ENCODE assay signal across 30 cellular contexts in the genomic region with DNA sequence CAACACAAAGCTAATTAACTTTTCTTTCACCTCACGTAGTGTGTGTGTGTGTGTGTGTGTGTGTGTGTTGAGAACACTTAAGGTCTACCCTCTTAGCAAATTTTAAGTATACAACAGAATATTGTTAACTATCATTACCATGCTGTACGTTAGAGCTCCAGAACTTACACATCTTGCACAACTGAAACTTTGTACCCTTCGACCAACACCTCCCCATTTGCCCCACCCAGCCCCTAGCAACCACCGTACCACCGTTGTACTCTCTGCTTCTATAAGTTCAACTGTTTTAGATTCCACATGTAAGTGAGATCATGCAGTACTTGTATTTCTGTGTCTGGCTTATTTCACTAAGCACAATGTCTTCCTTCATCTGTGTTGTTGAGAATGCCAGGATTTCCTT.
"Had no signal": no experiment of that assay in that cellular context is flagged by ENCODE, and none has a peak within 500 bp of the region (broad histone marks: within the 10 kb centered on the region; RNA-seq: fewer than 3 reads in every experiment).

No MANE protein-coding gene starts in this region.

- H3K4me3 Mint-ChIP-seq: naive B cell; naive thymus-derived CD8-positive, alpha-beta T cell; natural killer cell treated with Interleukin-12 subunit alpha and Interleukin-12 subunit beta and Interleukin-15 and Interleukin-18, amount 100 ng/mL, for 72 hours; nephron progenitor cell; neural crest cell; stimulated activated effector memory CD8-positive, alpha-beta T cell treated with anti-CD3 and anti-CD28 coated beads, Interleukin-12 subunit alpha, Interleukin-12 subunit beta, amount 100 ng/mL, for 72 hours; stimulated activated naive B cell treated with anti-CD40 and anti-IgM and Interleukin-4, amounts not matched to agents 10 μg/mL and 1 μg/mL and 100 μg/mL, for 72 hours; stimulated activated naive CD8-positive, alpha-beta T cell treated with anti-CD3 and anti-CD28 coated beads, Interleukin-15, Interleukin-2, amounts not matched to agents 100 ng/mL and 50 ng/mL, for 24 hours had no signal

- H3K4me1 ChIP-seq: parathyroid adenoma, stomach, thyroid gland, tibial nerve, upper lobe of left lung, vagina had no signal

- H3K4me3 ChIP-seq: ovary, skin epidermis, stomach, thoracic aorta, thyroid gland, tibial nerve, upper lobe of left lung, vagina had no signal

- DNase-seq: naive B cell; naive thymus-derived CD8-positive, alpha-beta T cell; nephron progenitor cell; nucleus accumbens; ovary; posterior cingulate gyrus; retina; right cardiac atrium; stimulated activated CD4-positive, alpha-beta T cell treated with anti-CD3 and anti-CD28 coated beads, Interleukin-15, amount 100 ng/mL, for 24 hours; stimulated activated CD4-positive, alpha-beta T cell treated with anti-CD3 and anti-CD28 coated beads, Interleukin-2, amount 100 ng/mL, for 24 hours; stimulated activated CD4-positive, alpha-beta T cell treated with anti-CD3 and anti-CD28 coated beads, Interleukin-2, amount 100 ng/mL, for 48 hours; stimulated activated CD4-positive, alpha-beta T cell treated with anti-CD3 and anti-CD28 coated beads, Interleukin-4, amount 100 ng/mL, for 24 hours; stimulated activated naive B cell treated with anti-CD40 and anti-IgM and Interleukin-4, amounts not matched to agents 10 μg/mL and 1 μg/mL and 100 μg/mL, for 72 hours; stimulated activated naive CD4-positive, alpha-beta T cell treated with Interleukin-2 at 50 U/mL for 16 hours; stomach; thyroid gland; trophoblast cell; upper lobe of left lung had no signal

- H3K36me3 Mint-ChIP-seq: stimulated activated effector memory CD8-positive, alpha-beta T cell treated with anti-CD3 and anti-CD28 coated beads, Interleukin-12 subunit alpha, Interleukin-12 subunit beta, amount 100 ng/mL, for 72 hours; stimulated activated naive B cell treated with anti-CD40 and anti-IgM and Interleukin-4, amounts not matched to agents 10 μg/mL and 1 μg/mL and 100 μg/mL, for 72 hours had no signal

- H3K79me2 ChIP-seq: parathyroid adenoma had no signal

- ATAC-seq: naive thymus-derived CD8-positive, alpha-beta T cell; natural killer cell treated with Interleukin-12 subunit alpha and Interleukin-12 subunit beta and Interleukin-15 and Interleukin-18, amount 100 ng/mL, for 72 hours; right cardiac atrium; sciatic nerve; stimulated activated effector memory CD8-positive, alpha-beta T cell treated with anti-CD3 and anti-CD28 coated beads, Interleukin-12 subunit alpha, Interleukin-12 subunit beta, amount 100 ng/mL, for 72 hours; stimulated activated naive B cell treated with anti-CD40 and anti-IgM and Interleukin-4, amounts not matched to agents 10 μg/mL and 1 μg/mL and 100 μg/mL, for 72 hours had no signal

- H2AFZ ChIP-seq: parathyroid adenoma had no signal

- H3K27ac Mint-ChIP-seq: naive B cell; naive thymus-derived CD8-positive, alpha-beta T cell; natural killer cell treated with Interleukin-12 subunit alpha and Interleukin-12 subunit beta and Interleukin-15 and Interleukin-18, amount 100 ng/mL, for 72 hours; nephron progenitor cell; progenitor cell of endocrine pancreas; stimulated activated effector memory CD8-positive, alpha-beta T cell treated with anti-CD3 and anti-CD28 coated beads, Interleukin-12 subunit alpha, Interleukin-12 subunit beta, amount 100 ng/mL, for 72 hours; stimulated activated naive B cell treated with anti-CD40 and anti-IgM and Interleukin-4, amounts not matched to agents 10 μg/mL and 1 μg/mL and 100 μg/mL, for 72 hours; stimulated activated naive CD8-positive, alpha-beta T cell treated with anti-CD3 and anti-CD28 coated beads, Interleukin-15, Interleukin-2, amounts not matched to agents 100 ng/mL and 50 ng/mL, for 24 hours had no signal

- H3K4me1 Mint-ChIP-seq: naive B cell; naive thymus-derived CD8-positive, alpha-beta T cell; nephron progenitor cell; neural crest cell; stimulated activated effector memory CD8-positive, alpha-beta T cell treated with anti-CD3 and anti-CD28 coated beads, Interleukin-12 subunit alpha, Interleukin-12 subunit beta, amount 100 ng/mL, for 72 hours; stimulated activated naive B cell treated with anti-CD40 and anti-IgM and Interleukin-4, amounts not matched to agents 10 μg/mL and 1 μg/mL and 100 μg/mL, for 72 hours had no signal

- H3K36me3 ChIP-seq: neutrophil, ovary, stomach, thoracic aorta, thyroid gland, tibial nerve, upper lobe of left lung, vagina had no signal

- H3K27me3 ChIP-seq: ovary, thyroid gland, tibial nerve, upper lobe of left lung, vagina had no signal

- H3K27ac ChIP-seq: neutrophil, ovary, parathyroid adenoma, skin epidermis, stomach, thoracic aorta, thyroid gland, tibial nerve, upper lobe of left lung, vagina had no signal

- H3K9me3 ChIP-seq: neutrophil, ovary, stomach, thoracic aorta, thyroid gland, tibial nerve, upper lobe of left lung, vagina had no signal

- H3K9ac ChIP-seq: parathyroid adenoma had no signal
